Comparison of ENCODE assay signal across 10 cellular contexts in genomic region chr2:148971547-148971946, GRCh38.
DNase-seq lines count a peak whose midpoint lies in the region; ATAC-seq and TF ChIP-seq lines count a peak whose summit lies in the region.
"Had no signal": no experiment of that assay in that cellular context is flagged by ENCODE, and none has a peak within 500 bp of the region (broad histone marks: within the 10 kb centered on the region; RNA-seq: fewer than 3 reads in every experiment).

No MANE protein-coding gene starts in this region.

- H3K4me3 Mint-ChIP-seq in activated CD8-positive, alpha-beta T cell treated with anti-CD3 and anti-CD28 coated beads for 36 hours: no peak overlapping the region
- no peak overlapping the region for H3K4me3 Mint-ChIP-seq in activated CD8-positive, alpha-beta T cell treated with anti-CD3 and anti-CD28 coated beads, Interleukin-2, amount 10 ng/mL, durations not matched to agents 7 days and 5 days
- no peak overlapping the region for H3K4me3 Mint-ChIP-seq in stimulated activated effector memory CD8-positive, alpha-beta T cell treated with anti-CD3 and anti-CD28 coated beads, Interleukin-12 subunit alpha, Interleukin-12 subunit beta, amount 100 ng/mL, for 72 hours

- POLR2A ChIA-PET in activated CD8-positive, alpha-beta T cell treated with anti-CD3 and anti-CD28 coated beads for 36 hours (lab: Charles Lee): no interaction called here
- POLR2A ChIA-PET in activated CD8-positive, alpha-beta T cell treated with anti-CD3 and anti-CD28 coated beads, Interleukin-2, amount 10 ng/mL, durations not matched to agents 7 days and 5 days (lab: Charles Lee): no interaction called here

- intact Hi-C loops in activated CD8-positive, alpha-beta T cell treated with anti-CD3 and anti-CD28 coated beads for 36 hours (cut with micrococcal nuclease): no loop called here

- no peaks in the 10 kb centered on the region for H3K9me3 Mint-ChIP-seq in activated CD8-positive, alpha-beta T cell treated with anti-CD3 and anti-CD28 coated beads for 36 hours
- H3K9me3 Mint-ChIP-seq in activated CD8-positive, alpha-beta T cell treated with anti-CD3 and anti-CD28 coated beads, Interleukin-2, amount 10 ng/mL, durations not matched to agents 7 days and 5 days (ENCODE audit: insufficient read depth): peaks cover 3% of the 10 kb centered on the region
- no peaks in the 10 kb centered on the region for H3K9me3 Mint-ChIP-seq in stimulated activated effector memory CD8-positive, alpha-beta T cell treated with anti-CD3 and anti-CD28 coated beads, Interleukin-12 subunit alpha, Interleukin-12 subunit beta, amount 100 ng/mL, for 72 hours

- no peak overlapping the region for H3K27ac Mint-ChIP-seq in activated CD8-positive, alpha-beta T cell treated with anti-CD3 and anti-CD28 coated beads for 36 hours
- no peak overlapping the region for H3K27ac Mint-ChIP-seq in activated CD8-positive, alpha-beta T cell treated with anti-CD3 and anti-CD28 coated beads, Interleukin-2, amount 10 ng/mL, durations not matched to agents 7 days and 5 days
- H3K27ac Mint-ChIP-seq in stimulated activated effector memory CD8-positive, alpha-beta T cell treated with anti-CD3 and anti-CD28 coated beads, Interleukin-12 subunit alpha, Interleukin-12 subunit beta, amount 100 ng/mL, for 72 hours: peak overlapping the region; percentile 48

- peaks cover 7% of the 10 kb centered on the region for H3K4me1 Mint-ChIP-seq in activated CD8-positive, alpha-beta T cell treated with anti-CD3 and anti-CD28 coated beads for 36 hours (ENCODE audit: low read depth)
- peaks cover 22% of the 10 kb centered on the region for H3K4me1 Mint-ChIP-seq in activated CD8-positive, alpha-beta T cell treated with anti-CD3 and anti-CD28 coated beads, Interleukin-2, amount 10 ng/mL, durations not matched to agents 7 days and 5 days (ENCODE audit: low read depth)
- H3K4me1 Mint-ChIP-seq in stimulated activated effector memory CD8-positive, alpha-beta T cell treated with anti-CD3 and anti-CD28 coated beads, Interleukin-12 subunit alpha, Interleukin-12 subunit beta, amount 100 ng/mL, for 72 hours: peaks cover 26% of the 10 kb centered on the region

- no peak for DNase-seq in activated CD8-positive, alpha-beta T cell treated with anti-CD3 and anti-CD28 coated beads for 36 hours
- no peak for DNase-seq in activated CD8-positive, alpha-beta T cell treated with anti-CD3 and anti-CD28 coated beads, Interleukin-2, amount 10 ng/mL, durations not matched to agents 7 days and 5 days
- DNase-seq in stimulated activated effector memory CD8-positive, alpha-beta T cell treated with anti-CD3 and anti-CD28 coated beads, Interleukin-12 subunit alpha, Interleukin-12 subunit beta, amount 100 ng/mL, for 72 hours (ENCODE audit: low spot score in 2 of 2): no peak
- no peak for DNase-seq in AG08396 (ENCODE audit: low spot score)
- DNase-seq in NK-92 (lab: John Stamatoyannopoulos, UW; ENCODE audit: unreplicated experiment): no peak
- DNase-seq in NCI-H446 (lab: John Stamatoyannopoulos, UW): no peak
- DNase-seq: DMS 273 treated with DMSO at 0.1 percent for 48 hours, NCI-H187 treated with DMSO at 0.1 percent for 48 hours had no signal

- no peak for TF ChIP-seq CTCF in activated CD8-positive, alpha-beta T cell treated with anti-CD3 and anti-CD28 coated beads for 36 hours (IDR thresholded peaks at IDR 0.05)

- CTCF ChIA-PET in activated CD8-positive, alpha-beta T cell treated with anti-CD3 and anti-CD28 coated beads for 36 hours (lab: Charles Lee): no interaction called here
- CTCF ChIA-PET in activated CD8-positive, alpha-beta T cell treated with anti-CD3 and anti-CD28 coated beads, Interleukin-2, amount 10 ng/mL, durations not matched to agents 7 days and 5 days (lab: Charles Lee): interaction anchor here (3.3 kb wide), 1 partner anchor 46 kb away, joined by 8 read pairs; no protein-coding TSS in a partner anchor

- ATAC-seq in activated CD8-positive, alpha-beta T cell treated with anti-CD3 and anti-CD28 coated beads for 36 hours: peak; percentile 47
- no peak for ATAC-seq in activated CD8-positive, alpha-beta T cell treated with anti-CD3 and anti-CD28 coated beads, Interleukin-2, amount 10 ng/mL, durations not matched to agents 7 days and 5 days
- ATAC-seq in GM21723 (IDR thresholded peaks at IDR 0.05; ENCODE audit: unreplicated experiment): peak; percentile 91
- ATAC-seq in HG03196 (IDR thresholded peaks at IDR 0.05; ENCODE audit: unreplicated experiment): peak; percentile 70
- peak; percentile 79 for ATAC-seq in stimulated activated effector memory CD8-positive, alpha-beta T cell treated with anti-CD3 and anti-CD28 coated beads, Interleukin-12 subunit alpha, Interleukin-12 subunit beta, amount 100 ng/mL, for 72 hours

- no peaks in the 10 kb centered on the region for H3K27me3 Mint-ChIP-seq in activated CD8-positive, alpha-beta T cell treated with anti-CD3 and anti-CD28 coated beads for 36 hours
- no peaks in the 10 kb centered on the region for H3K27me3 Mint-ChIP-seq in activated CD8-positive, alpha-beta T cell treated with anti-CD3 and anti-CD28 coated beads, Interleukin-2, amount 10 ng/mL, durations not matched to agents 7 days and 5 days (ENCODE audit: low read depth)

- H3K36me3 Mint-ChIP-seq in activated CD8-positive, alpha-beta T cell treated with anti-CD3 and anti-CD28 coated beads for 36 hours (ENCODE audit: low read depth): no peaks in the 10 kb centered on the region
- peaks cover 4% of the 10 kb centered on the region for H3K36me3 Mint-ChIP-seq in activated CD8-positive, alpha-beta T cell treated with anti-CD3 and anti-CD28 coated beads, Interleukin-2, amount 10 ng/mL, durations not matched to agents 7 days and 5 days (ENCODE audit: low read depth)
- H3K36me3 Mint-ChIP-seq in stimulated activated effector memory CD8-positive, alpha-beta T cell treated with anti-CD3 and anti-CD28 coated beads, Interleukin-12 subunit alpha, Interleukin-12 subunit beta, amount 100 ng/mL, for 72 hours: peaks cover 13% of the 10 kb centered on the region
